1 cellular context compared by ENCODE assay signal in genomic region chr2:227325056-227325823, GRCh38.
A peak's percentile ranks its signal among the peaks of the same experiment; 100 is the strongest.
TF ChIP-seq lines count a peak whose summit lies in the region.

Gene MFF, plus strand, starts transcription at chr2:227325251. Its CDS starts 5,415 bp downstream, at chr2:227330666.

TF ChIP-seq in GM12878, 131 proteins besides CTCF, POLR2A, EP300 and RAD21 (continued from another document and continues in another):
- TF ChIP-seq PBX3 (IDR thresholded peaks at IDR 0.05; ENCODE audit: insufficient replicate concordance, low read depth, low read length) (no peak), ZNF274 (IDR thresholded peaks at IDR 0.05; ENCODE audit: insufficient read depth, insufficient read length) (no peak), EGR1 (IDR thresholded peaks at IDR 0.05; ENCODE audit: borderline replicate concordance in 1 of 2, low read depth in 2 of 2, low read length in 2 of 2) (peak in 1 of 2 experiments; percentile 92; a peak in 2 of 3 replicates), NBN (IDR thresholded peaks at IDR 0.05) (peak; percentile 76), E4F1 (IDR thresholded peaks at IDR 0.05; ENCODE audit: borderline replicate concordance, partially characterized antibody) (peak; percentile 68), HDGF (IDR thresholded peaks at IDR 0.05) (no peak), DPF2 (IDR thresholded peaks at IDR 0.05) (peak; percentile 84; the same call in 1 of the 2 replicates), SP1 (IDR thresholded peaks at IDR 0.05; ENCODE audit: low read depth, low read length) (peak; percentile 80), PML (IDR thresholded peaks at IDR 0.05; ENCODE audit: low read length) (peak; percentile 44; the same call in 1 of the 2 replicates), SKIL (IDR thresholded peaks at IDR 0.05; ENCODE audit: low read depth, poor library complexity, severe bottlenecking) (peak; percentile 70), BCL3 (IDR thresholded peaks at IDR 0.05; ENCODE audit: borderline replicate concordance, insufficient read depth, low read depth, low read length, poor library complexity, severe bottlenecking) (no peak), BCL11A (IDR thresholded peaks at IDR 0.05; ENCODE audit: low read depth, low read length) (peak; percentile 37; the same call in 1 of the 2 replicates), PAX5 (IDR thresholded peaks at IDR 0.05; ENCODE audit: borderline replicate concordance, low read depth, low read length) (peak; percentile 96), NKRF (conservative IDR thresholded peaks at IDR 0.05) (peak; percentile 68; the same call in 1 of the 2 replicates), FOXK2 (IDR thresholded peaks at IDR 0.05) (no peak; the same call in 1 of the 2 replicates), PRDM15 (CRISPR knock-in tag; IDR thresholded peaks at IDR 0.05) (no peak), ZBTB4 (CRISPR knock-in tag; IDR thresholded peaks at IDR 0.05) (no peak), CUX1 (IDR thresholded peaks at IDR 0.05; ENCODE audit: insufficient replicate concordance, low read depth, low read length) (no peak), KDM1A (IDR thresholded peaks at IDR 0.05; ENCODE audit: borderline replicate concordance) (no peak), SIX5 (IDR thresholded peaks at IDR 0.05; ENCODE audit: low read depth, low read length, severe bottlenecking) (peak; percentile 73), CHD2 (IDR thresholded peaks at IDR 0.05; ENCODE audit: borderline replicate concordance, low read depth, low read length) (peak; percentile 43; the same call in 1 of the 2 replicates), IKZF1 (conservative IDR thresholded peaks at IDR 0.05) (peak; percentile 96), MEF2B (IDR thresholded peaks at IDR 0.05; ENCODE audit: partially characterized antibody, poor library complexity, severe bottlenecking) (peak; percentile 67), ZNF384 (IDR thresholded peaks at IDR 0.05; ENCODE audit: borderline replicate concordance, low read depth, low read length) (no peak), ZNF24 (IDR thresholded peaks at IDR 0.05) (peak; percentile 59; the same call in 1 of the 2 replicates), NFXL1 (IDR thresholded peaks at IDR 0.05; ENCODE audit: borderline replicate concordance) (no peak), E2F8 (IDR thresholded peaks at IDR 0.05; ENCODE audit: low read depth, partially characterized antibody) (peak; percentile 68)
